9 cellular contexts compared by ENCODE assay signal in the genomic region with DNA sequence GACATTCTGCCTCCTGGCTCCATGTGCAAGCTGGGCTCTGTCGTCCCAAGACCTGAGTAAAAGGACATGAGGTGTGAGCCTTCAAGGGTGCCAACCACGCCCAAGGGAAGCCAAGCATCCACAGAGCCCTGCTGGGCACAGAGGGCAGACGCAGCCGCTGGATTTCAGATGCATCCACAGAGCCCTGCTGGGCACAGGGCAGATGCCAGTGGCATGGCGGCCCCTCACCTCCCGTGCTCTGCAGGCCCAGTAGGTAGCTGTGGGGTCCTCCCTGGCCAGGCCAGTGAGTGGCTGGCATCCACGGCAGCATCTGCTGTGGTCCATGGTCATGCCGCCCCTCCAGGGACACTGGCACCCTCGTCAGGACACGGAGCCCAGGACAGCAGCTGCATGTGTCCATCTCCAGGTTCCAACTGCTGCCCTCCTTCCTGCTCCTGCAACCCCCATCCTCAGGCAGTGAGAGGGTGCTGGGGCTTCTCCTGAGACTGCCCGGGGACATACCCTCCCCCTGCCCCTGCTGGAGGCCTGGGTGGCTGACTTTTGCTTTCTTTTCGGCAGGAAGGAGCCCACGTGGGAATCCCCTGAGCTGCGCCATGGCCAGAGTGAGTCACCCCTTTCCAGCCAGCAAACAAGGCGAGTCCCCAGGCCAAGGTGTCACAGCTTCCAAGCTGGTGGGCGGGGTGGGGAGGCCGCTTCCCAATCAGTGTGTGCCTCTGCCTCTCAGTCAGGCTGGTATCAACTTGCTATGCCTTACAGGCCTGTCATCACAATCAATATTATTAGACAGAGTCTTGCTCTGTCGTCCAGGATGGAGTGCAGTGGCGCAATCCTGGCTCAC. TPM values are rescaled to one million over a fixed set of nuclear protein-coding genes. Genes with fewer than 3 reads are reported as not detected.
DNase-seq lines count a peak whose midpoint lies in the region; ATAC-seq and TF ChIP-seq lines count a peak whose summit lies in the region.
"Had no signal": no experiment of that assay in that cellular context is flagged by ENCODE, and none has a peak within 500 bp of the region (broad histone marks: within the 10 kb centered on the region; RNA-seq: fewer than 3 reads in every experiment).

No MANE protein-coding gene starts in this region.

- H3K4me3 ChIP-seq in cardiac muscle cell (no peak overlapping the region), foreskin fibroblast (ENCODE audit: low read depth in 1 of 2, low read length in 2 of 2) (peak overlapping the region in 1 of 2 donors; percentile 17)

- no peak for ATAC-seq in Right ventricle myocardium inferior

- no peaks in the 10 kb centered on the region for H3K27me3 ChIP-seq in cardiac muscle cell

- no peaks in the 10 kb centered on the region for H3K9me3 ChIP-seq in cardiac muscle cell (ENCODE audit: low read depth)
- H3K9me3 ChIP-seq: neutrophil had no signal

- intact Hi-C loops in Right ventricle myocardium inferior (cut with DNase I) = no loop called here

- no peaks in the 10 kb centered on the region for H3K4me1 ChIP-seq in cardiac muscle cell (ENCODE audit: low read depth)

- H3K36me3 ChIP-seq in cardiac muscle cell = no peaks in the 10 kb centered on the region
- H3K36me3 ChIP-seq: neutrophil had no signal

- TF ChIP-seq CTCF in cardiac muscle cell (IDR thresholded peaks at IDR 0.05; ENCODE audit: low read depth, low read length) (no peak), foreskin fibroblast (IDR thresholded peaks at IDR 0.05; ENCODE audit: low read depth, low read length) (no peak)

- DNase-seq in cardiac muscle cell (ENCODE audit: low read depth in 1 of 2, low spot score in 1 of 2) = peak in 1 of 2 donors; percentile 78
- no peak for DNase-seq in Right ventricle myocardium inferior (ENCODE audit: missing footprints)
- DNase-seq in NOMO-1 (lab: John Stamatoyannopoulos, UW; ENCODE audit: unreplicated experiment in 2 of 2) = peak; percentile 27 to 34
- peak; percentile 85 for DNase-seq in activated T-cell treated with anti-CD3 and anti-CD28 coated beads, Interleukin-2, amount 50 U/mL, for 1 hour
- peak; percentile 62 to 78 for DNase-seq in foreskin fibroblast
- peak; percentile 80 to 92 (median 90) for DNase-seq in stimulated activated CD4-positive, alpha-beta T cell treated with anti-CD3 and anti-CD28 coated beads, Interleukin-12 subunit alpha, Interleukin-12 subunit beta, amount 100 ng/mL, for 48 hours (ENCODE audit: low read depth in 2 of 3, low spot score in 1 of 3)
- no peak for DNase-seq in DMS114 treated with DMSO at 0.1 percent for 48 hours (lab: John Stamatoyannopoulos, UW; ENCODE audit: unreplicated experiment)
- DNase-seq in NCI-H774 (lab: John Stamatoyannopoulos, UW) = no peak

- H3K27ac ChIP-seq in cardiac muscle cell = peak overlapping the region; percentile 21
- H3K27ac ChIP-seq: neutrophil had no signal

RNA-seq across cellular contexts. Expression of a gene that starts 4.0 kb away (rescaled TPM):
- total RNA-seq in cardiac muscle cell = 20.0 and 25.6 TPM in 2 replicates
- polyA plus RNA-seq in cardiac muscle cell = 37.2 and 45.6 TPM in 2 replicates
- total RNA-seq in Right ventricle myocardium inferior = 12.6 TPM

RNA-seq across cellular contexts. Expression of a gene that starts 16.2 kb away (rescaled TPM):
- total RNA-seq in cardiac muscle cell = 741 and 1,028 TPM in 2 replicates
- 496 and 793 TPM in 2 replicates for polyA plus RNA-seq in cardiac muscle cell
- total RNA-seq in Right ventricle myocardium inferior = 358 TPM

RNA-seq across cellular contexts. Expression of a gene that starts 30.2 kb away (rescaled TPM):
- total RNA-seq in cardiac muscle cell = 22.2 and 29.7 TPM in 2 replicates
- polyA plus RNA-seq in cardiac muscle cell = 8.7 and 17.8 TPM in 2 replicates
- 12.8 TPM for total RNA-seq in Right ventricle myocardium inferior

RNA-seq across cellular contexts. Expression of a gene that starts 33.1 kb away (rescaled TPM):
- 185 and 235 TPM in 2 replicates for total RNA-seq in cardiac muscle cell
- 557 and 565 TPM in 2 replicates for polyA plus RNA-seq in cardiac muscle cell
- 358 TPM for total RNA-seq in Right ventricle myocardium inferior

RNA-seq across cellular contexts. Expression of a gene that starts 40.0 kb away (rescaled TPM):
- 8.5 and 12.2 TPM in 2 replicates for total RNA-seq in cardiac muscle cell
- polyA plus RNA-seq in cardiac muscle cell = 8.7 and 12.1 TPM in 2 replicates
- 8.6 TPM for total RNA-seq in Right ventricle myocardium inferior

Comparison
In these comparisons a context has a peak if more than half of its experiments do, and no peak if none do; other contexts are left out.
1. DNase-seq: peak in NOMO-1 (2 of 2), activated T-cell treated with anti-CD3 and anti-CD28 coated beads, Interleukin-2, amount 50 U/mL, for 1 hour (single experiment), foreskin fibroblast (2 of 2) and stimulated activated CD4-positive, alpha-beta T cell treated with anti-CD3 and anti-CD28 coated beads, Interleukin-12 subunit alpha, Interleukin-12 subunit beta, amount 100 ng/mL, for 48 hours (3 of 3); none in Right ventricle myocardium inferior (single experiment), DMS114 treated with DMSO at 0.1 percent for 48 hours (single experiment) and NCI-H774 (single experiment).